ENCODE assay signal across 12 cellular contexts in genomic region chr2:237456200-237456731, GRCh38. TPM values are rescaled to one million over a fixed set of nuclear protein-coding genes. Genes with fewer than 3 reads are reported as not detected.
DNase-seq lines count a peak whose midpoint lies in the region; ATAC-seq and TF ChIP-seq lines count a peak whose summit lies in the region.
"Had no signal": no experiment of that assay in that cellular context is flagged by ENCODE, and none has a peak within 500 bp of the region (broad histone marks: within the 10 kb centered on the region; RNA-seq: fewer than 3 reads in every experiment).

No MANE protein-coding gene starts in this region.

- 56 to 75% methylated on average over 10 of the region's 10 CpGs for WGBS in sigmoid colon, 2 donors

- peak; percentile 80 for DNase-seq in GM03348 (ENCODE audit: low spot score)
- DNase-seq in PC-3, result peak; percentile 62
- peak; percentile 77 for DNase-seq in fibroblast of villous mesenchyme (ENCODE audit: low read depth)
- DNase-seq in sigmoid colon, result peak; percentile 93
- no peak for DNase-seq in substantia nigra (lab: John Stamatoyannopoulos, UW)
- DNase-seq: activated CD4-positive, alpha-beta memory T cell treated with anti-CD3 and anti-CD28 coated beads for 36 hours; body of pancreas; NK-92 treated with Interleukin-12 subunit alpha and Interleukin-12 subunit beta, amount 100 ng/mL, for 24 hours; right lobe of liver had no signal

- intact Hi-C loops in PC-3 (cut with micrococcal nuclease) (no loop called here), sigmoid colon (cut with DNase I) (no loop called here)

- no peaks in the 10 kb centered on the region for H3K79me2 ChIP-seq in PC-3 (ENCODE audit: low read length)

- peaks cover 32% of the 10 kb centered on the region for H3K4me1 ChIP-seq in PC-3 (ENCODE audit: insufficient read depth, low read length)
- H3K4me1 ChIP-seq in sigmoid colon, result peaks cover 0 to 21% (median 9%) of the 10 kb centered on the region in 4 donors
- H3K4me1 ChIP-seq: body of pancreas, right lobe of liver had no signal

- TF ChIP-seq EP300 in sigmoid colon (IDR thresholded peaks at IDR 0.05), result no peak

- BruUV-seq in PC-3 (replicated peaks; lab: Mats Ljungman, UMichigan), result no TSS peak

- CTCF ChIA-PET in PC-3 (lab: Charles Lee), result no interaction called here

- ATAC-seq in PC-3 (peak; percentile 85), HG03469 (IDR thresholded peaks at IDR 0.05; ENCODE audit: unreplicated experiment) (no peak), GM21423 (IDR thresholded peaks at IDR 0.05; ENCODE audit: unreplicated experiment) (no peak), GM18909 (IDR thresholded peaks at IDR 0.05; ENCODE audit: poor library complexity, unreplicated experiment) (no peak)
- ATAC-seq: body of pancreas had no signal

- H3K27ac ChIP-seq in PC-3 (ENCODE audit: low read length) (peak overlapping the region; percentile 47), sigmoid colon (peak overlapping the region in 2 of 4 donors; percentile 23 to 32), substantia nigra (ENCODE audit: low read depth, low read length, poor library complexity, severe bottlenecking) (no peak overlapping the region)
- H3K27ac ChIP-seq: body of pancreas, right lobe of liver had no signal

- H3K4me3 ChIP-seq in PC-3 (ENCODE audit: low read length), result no peak overlapping the region
- no peak overlapping the region for H3K4me3 ChIP-seq in fibroblast of villous mesenchyme (ENCODE audit: low read depth, low read length)
- no peak overlapping the region for H3K4me3 ChIP-seq in sigmoid colon
- H3K4me3 ChIP-seq: body of pancreas, right lobe of liver had no signal

- H3K36me3 ChIP-seq in PC-3 (ENCODE audit: low read depth, low read length) (no peaks in the 10 kb centered on the region), sigmoid colon (no peaks in the 10 kb centered on the region)
- H3K36me3 ChIP-seq: right lobe of liver had no signal

- no peaks in the 10 kb centered on the region for H4K20me1 ChIP-seq in PC-3 (ENCODE audit: low read length)

- no peaks in the 10 kb centered on the region for H3K9me2 ChIP-seq in PC-3 (replicated peaks; ENCODE audit: low read length)

- no peaks in the 10 kb centered on the region for H3K9me3 ChIP-seq in PC-3 (ENCODE audit: low read length)
- no peaks in the 10 kb centered on the region for H3K9me3 ChIP-seq in sigmoid colon
- H3K9me3 ChIP-seq: body of pancreas, right lobe of liver had no signal

- H2AFZ ChIP-seq in PC-3 (ENCODE audit: low read length), result 0 out of 2 replicates have a peak overlapping the region, but pooled peaks have one; percentile 47

- H3F3A ChIP-seq in PC-3 (ENCODE audit: low read length, unreplicated experiment), result no peaks in the 10 kb centered on the region

- POLR2A ChIA-PET in PC-3 (lab: Charles Lee; ENCODE audit: unreplicated experiment), result no interaction called here

- H3K4me2 ChIP-seq in PC-3 (ENCODE audit: low read length), result peak overlapping the region; percentile 39

- no peaks in the 10 kb centered on the region for H3K27me3 ChIP-seq in PC-3 (ENCODE audit: low read length)
- H3K27me3 ChIP-seq in sigmoid colon, result no peaks in the 10 kb centered on the region
- H3K27me3 ChIP-seq: body of pancreas, right lobe of liver had no signal

- no peak for TF ChIP-seq POLR2A in sigmoid colon (IDR thresholded peaks at IDR 0.05)

- TF ChIP-seq CTCF in PC-3 (conservative IDR thresholded peaks at IDR 0.05; ENCODE audit: low read depth, low read length) (no peak), fibroblast of villous mesenchyme (IDR thresholded peaks at IDR 0.05; ENCODE audit: insufficient read depth, low read depth, low read length) (no peak), sigmoid colon (IDR thresholded peaks at IDR 0.05) (no peak)

- H3K9ac ChIP-seq in PC-3 (ENCODE audit: low read length), result peak overlapping the region; percentile 12; the same call in 1 of the 2 replicates

RNA-seq across cellular contexts. Expression of gene MLPH, which starts 30.8 kb away (rescaled TPM):
- total RNA-seq in PC-3 (2014; rRNA removed) (201 and 270 TPM in 2 replicates), fibroblast of villous mesenchyme (29.3 and 40.6 TPM in 2 replicates), sigmoid colon (10 to 100 TPM in 1 of 4 donors, 1 to 10 TPM in 3; 1.8 to 21.9 (median 4.6) TPM)
- polyA plus RNA-seq in sigmoid colon, result 10 to 100 TPM; 45.0 to 79.3 (median 56.2) TPM
- total RNA-seq: activated CD4-positive, alpha-beta memory T cell treated with anti-CD3 and anti-CD28 coated beads for 36 hours had no signal

RNA-seq across cellular contexts. Expression of gene COL6A3, which starts 42.3 kb away (rescaled TPM):
- total RNA-seq in PC-3 (2014; rRNA removed) (45.0 and 53.4 TPM in 2 replicates), fibroblast of villous mesenchyme (1,329 and 1,968 TPM in 2 replicates), sigmoid colon (100 to 1,000 TPM; 233 to 715 (median 381) TPM)
- 10 to 100 TPM in 1 of 3 donors, 1 to 10 TPM in 2; 2.8 to 66.9 (median 9.0) TPM for polyA plus RNA-seq in sigmoid colon

Comparison
In these comparisons a context has a peak if more than half of its experiments do, and no peak if none do; other contexts are left out.
1. DNase-seq: peak in GM03348 (single experiment), PC-3 (single experiment), fibroblast of villous mesenchyme (single experiment) and sigmoid colon (single experiment); none in substantia nigra (0 of 49).